In genomic region chr1:84839544-84839943, GRCh38 we compare ENCODE assay signal across 33 cellular contexts. TPM values are rescaled to one million over a fixed set of nuclear protein-coding genes. Genes with fewer than 3 reads are reported as not detected.
"Had no signal": no experiment of that assay in that cellular context is flagged by ENCODE, and none has a peak within 500 bp of the region (broad histone marks: within the 10 kb centered on the region; RNA-seq: fewer than 3 reads in every experiment).

No MANE protein-coding gene starts in this region.

- H2AFZ ChIP-seq: neural progenitor cell, parathyroid adenoma had no signal

- H3K4me3 Mint-ChIP-seq: natural killer cell; nephron; neural progenitor cell; stimulated activated memory B cell treated with anti-CD40 and anti-IgM and Interleukin-4, amounts not matched to agents 10 μg/mL and 1 μg/mL and 100 μg/mL, for 72 hours; stimulated activated naive CD8-positive, alpha-beta T cell treated with anti-CD3 and anti-CD28 coated beads, Interleukin-15, amount 100 ng/mL, for 72 hours; type B pancreatic cell had no signal

- H3K27ac ChIP-seq: neural progenitor cell, ovary, parathyroid adenoma, psoas muscle, skin epidermis, spleen, suprapubic skin, testis, tibial artery, transverse colon, upper lobe of right lung, uterus had no signal

- H3K27me3 Mint-ChIP-seq: stimulated activated memory B cell treated with anti-CD40 and anti-IgM and Interleukin-4, amounts not matched to agents 10 μg/mL and 1 μg/mL and 100 μg/mL, for 72 hours had no signal

- H3K4me1 Mint-ChIP-seq: natural killer cell; neural progenitor cell; stimulated activated memory B cell treated with anti-CD40 and anti-IgM and Interleukin-4, amounts not matched to agents 10 μg/mL and 1 μg/mL and 100 μg/mL, for 72 hours had no signal

- H3K9me3 ChIP-seq: ovary, psoas muscle, spleen, suprapubic skin, testis, tibial artery, transverse colon, upper lobe of right lung, uterus had no signal

- H3K36me3 ChIP-seq: neural progenitor cell, ovary, spleen, suprapubic skin, tibial artery, transverse colon, upper lobe of right lung, uterus had no signal

- H3K4me1 ChIP-seq: neural progenitor cell, parathyroid adenoma, psoas muscle, spleen, testis, tibial artery, upper lobe of right lung, uterus had no signal

- H3K27ac Mint-ChIP-seq: natural killer cell; nephron; neural progenitor cell; progenitor cell of endocrine pancreas; stimulated activated memory B cell treated with anti-CD40 and anti-IgM and Interleukin-4, amounts not matched to agents 10 μg/mL and 1 μg/mL and 100 μg/mL, for 72 hours; stimulated activated naive CD8-positive, alpha-beta T cell treated with anti-CD3 and anti-CD28 coated beads, Interleukin-15, amount 100 ng/mL, for 72 hours; type B pancreatic cell had no signal

- H3K79me2 ChIP-seq: parathyroid adenoma had no signal

- H3K27me3 ChIP-seq: neural progenitor cell, ovary, suprapubic skin, testis, tibial artery, transverse colon, upper lobe of right lung, uterus had no signal

- H3K4me2 ChIP-seq: neural progenitor cell, smooth muscle cell had no signal

- H3K4me3 ChIP-seq: neural progenitor cell, ovary, psoas muscle, skin epidermis, smooth muscle cell, spleen, suprapubic skin, testis, tibial artery, transverse colon, upper lobe of right lung, uterus had no signal

- ATAC-seq: natural killer cell; psoas muscle; right cardiac atrium; sciatic nerve; stimulated activated memory B cell treated with anti-CD40 and anti-IgM and Interleukin-4, amounts not matched to agents 10 μg/mL and 1 μg/mL and 100 μg/mL, for 72 hours; stimulated activated naive CD8-positive, alpha-beta T cell treated with anti-CD3 and anti-CD28 coated beads, Interleukin-15, amount 100 ng/mL, for 72 hours; stimulated activated naive CD8-positive, alpha-beta T cell treated with anti-CD3 and anti-CD28 coated beads, Interleukin-15, Interleukin-2, amounts not matched to agents 100 U/mL and 50 U/mL, for 24 hours; upper lobe of right lung had no signal

- DNase-seq: natural killer cell; occipital lobe; ovary; posterior cingulate gyrus; psoas muscle; right cardiac atrium; spleen; stimulated activated CD4-positive, alpha-beta T cell treated with anti-CD3 and anti-CD28 coated beads, Interleukin-12 subunit alpha, Interleukin-12 subunit beta, amount 100 ng/mL, for 4 hours; stimulated activated CD4-positive, alpha-beta T cell treated with anti-CD3 and anti-CD28 coated beads, Interleukin-1b, Interleukin-23, amount 100 ng/mL, for 48 hours; stimulated activated CD4-positive, alpha-beta T cell treated with anti-CD3 and anti-CD28 coated beads, Interleukin-4, amount 100 ng/mL, for 1 hour; stimulated activated CD4-positive, alpha-beta T cell treated with anti-CD3 and anti-CD28 coated beads, Interleukin-4, amount 100 ng/mL, for 4 hours; stimulated activated CD8-positive, alpha-beta memory T cell treated with anti-CD3 and anti-CD28 coated beads, Interleukin-4, amount 100 ng/mL, for 48 hours; stimulated activated naive CD4-positive, alpha-beta T cell; stimulated activated naive CD8-positive, alpha-beta T cell treated with anti-CD3 and anti-CD28 coated beads, Interleukin-15, amount 100 ng/mL, for 72 hours; stimulated activated naive CD8-positive, alpha-beta T cell treated with anti-CD3 and anti-CD28 coated beads, Interleukin-15, Interleukin-2, amounts not matched to agents 100 U/mL and 50 U/mL, for 24 hours; substantia nigra; testis; tibial artery; transverse colon; upper lobe of right lung; uterus had no signal

- H3K36me3 Mint-ChIP-seq: natural killer cell, neural progenitor cell, type B pancreatic cell had no signal

- H3K9ac ChIP-seq: neural progenitor cell, parathyroid adenoma had no signal

- H3K9me3 Mint-ChIP-seq: natural killer cell; nephron; neural progenitor cell; stimulated activated memory B cell treated with anti-CD40 and anti-IgM and Interleukin-4, amounts not matched to agents 10 μg/mL and 1 μg/mL and 100 μg/mL, for 72 hours; type B pancreatic cell had no signal

RNA-seq across cellular contexts. Expression of gene LPAR3, which starts 53.5 kb away (rescaled TPM):
- total RNA-seq: osteoblast had no signal
- polyA plus RNA-seq: neural cell had no signal
